9 cellular contexts compared by ENCODE assay signal in the genomic region with DNA sequence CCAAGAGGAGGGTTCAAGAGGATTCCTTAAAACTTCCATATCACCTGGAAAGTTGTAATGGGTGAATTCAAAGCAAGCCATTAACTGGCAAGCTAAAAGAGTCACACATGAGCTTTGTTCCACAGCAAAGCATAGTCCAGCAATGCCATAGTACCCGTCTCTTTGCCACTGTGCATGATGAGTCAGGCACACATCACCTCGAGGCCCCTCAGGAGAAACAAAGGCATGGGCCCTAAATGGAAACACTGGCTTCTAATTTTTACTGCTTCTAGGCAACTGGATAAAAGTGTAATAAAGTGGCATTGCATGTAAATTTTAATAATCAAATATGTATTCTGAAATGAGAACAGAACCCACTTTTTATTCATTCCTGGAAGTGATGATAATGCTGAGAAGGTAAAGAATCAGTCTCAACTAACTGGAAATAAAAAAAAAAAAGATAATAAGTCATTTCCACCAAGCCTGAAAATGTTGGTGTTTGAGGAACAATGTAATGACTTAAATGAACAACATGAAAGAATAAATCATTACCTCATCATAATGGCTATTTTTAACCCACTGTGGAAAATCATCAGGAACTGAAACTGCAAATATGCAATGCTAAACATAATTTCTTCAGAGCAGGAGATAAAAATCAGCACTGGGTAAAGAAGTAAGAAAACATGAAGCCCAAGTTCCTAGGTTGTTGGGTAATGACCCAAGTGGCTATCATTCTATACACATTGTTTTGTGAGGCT.
DNase-seq lines count a peak whose midpoint lies in the region; ATAC-seq and TF ChIP-seq lines count a peak whose summit lies in the region.
"Had no signal": no experiment of that assay in that cellular context is flagged by ENCODE, and none has a peak within 500 bp of the region (broad histone marks: within the 10 kb centered on the region; RNA-seq: fewer than 3 reads in every experiment).

No MANE protein-coding gene starts in this region.

- H3K4me1 Mint-ChIP-seq in activated T-cell treated with anti-CD3 and anti-CD28 coated beads, Interleukin-2, amount 50 U/mL, for 4 hours (ENCODE audit: low read depth): peaks cover 54% of the 10 kb centered on the region

- H3K27me3 ChIP-seq in ovary: no peaks in the 10 kb centered on the region

- TF ChIP-seq POLR2A in ovary (IDR thresholded peaks at IDR 0.05): no peak

- H3K4me1 ChIP-seq in ovary (ENCODE audit: insufficient read depth): no peaks in the 10 kb centered on the region

- H3K36me3 ChIP-seq in ovary: no peaks in the 10 kb centered on the region

- no peak overlapping the region for H3K27ac ChIP-seq in ovary
- H3K27ac ChIP-seq: PC-9 had no signal

- ATAC-seq in HG03060 (IDR thresholded peaks at IDR 0.05; ENCODE audit: low read depth, unreplicated experiment): peak; percentile 49
- ATAC-seq in activated T-cell treated with anti-CD3 and anti-CD28 coated beads, Interleukin-2, amount 50 U/mL, for 4 hours: peak; percentile 74 to 77
- ATAC-seq in HG03097 (IDR thresholded peaks at IDR 0.05; ENCODE audit: low FRiP score, unreplicated experiment): no peak
- no peak for ATAC-seq in HG02642 (IDR thresholded peaks at IDR 0.05; ENCODE audit: poor library complexity, unreplicated experiment)

- H3K9me3 Mint-ChIP-seq in activated T-cell treated with anti-CD3 and anti-CD28 coated beads, Interleukin-2, amount 50 U/mL, for 4 hours: peaks cover 3% of the 10 kb centered on the region

- no peak overlapping the region for H3K4me3 ChIP-seq in ovary
- H3K4me3 ChIP-seq: PC-9 had no signal

- intact Hi-C loops in ovary (cut with DNase I): no loop called here

- no peaks in the 10 kb centered on the region for H3K27me3 Mint-ChIP-seq in activated T-cell treated with anti-CD3 and anti-CD28 coated beads, Interleukin-2, amount 50 U/mL, for 4 hours (ENCODE audit: low read depth)

- TF ChIP-seq EP300 in ovary (IDR thresholded peaks at IDR 0.05): no peak

- H3K9me3 ChIP-seq in ovary: no peaks in the 10 kb centered on the region

- 87 to 93% (median 89%) methylated on average over 2 of the region's 2 CpGs for WGBS in ovary, 3 donors

- TF ChIP-seq CTCF in GM13976 (IDR thresholded peaks at IDR 0.05; ENCODE audit: borderline replicate concordance, control extremely low read depth, extremely low read depth, insufficient read depth, missing control alignments) (no peak), ovary (IDR thresholded peaks at IDR 0.05) (no peak)

- in situ Hi-C loops in GM13976 (cut with MboI; ENCODE audit: low sequenced_read_pairs, unreplicated experiment): no loop called here

- H3K4me3 Mint-ChIP-seq in activated T-cell treated with anti-CD3 and anti-CD28 coated beads, Interleukin-2, amount 50 U/mL, for 4 hours: peak overlapping the region; percentile 29

- peak; percentile 21 for DNase-seq in GM13976 (ENCODE audit: low spot score)
- DNase-seq in activated T-cell treated with anti-CD3 and anti-CD28 coated beads, Interleukin-2, amount 50 U/mL, for 4 hours: no peak
- DNase-seq in lung microvascular endothelial cell (ENCODE audit: low read depth in 2 of 2): peak; percentile 72 to 73
- DNase-seq in GM19238 (ENCODE audit: insufficient read length, low spot score): no peak
- no peak for DNase-seq in ovary
- DNase-seq: PC-9 had no signal

- H3K36me3 Mint-ChIP-seq in activated T-cell treated with anti-CD3 and anti-CD28 coated beads, Interleukin-2, amount 50 U/mL, for 4 hours (ENCODE audit: insufficient read depth): peaks cover 39% of the 10 kb centered on the region

Comparison
In these comparisons a context has a peak if more than half of its experiments do, and no peak if none do; other contexts are left out.
1. DNase-seq: peak in GM13976 (single experiment) and lung microvascular endothelial cell (2 of 2); none in activated T-cell treated with anti-CD3 and anti-CD28 coated beads, Interleukin-2, amount 50 U/mL, for 4 hours (single experiment), GM19238 (single experiment) and ovary (0 of 5).
2. ATAC-seq: peak in HG03060 (single experiment) and activated T-cell treated with anti-CD3 and anti-CD28 coated beads, Interleukin-2, amount 50 U/mL, for 4 hours (2 of 2); none in HG03097 (single experiment) and HG02642 (single experiment).